ENCODE assay signal across 22 cellular contexts in genomic region chr6:93105017-93105416, GRCh38.
A peak's percentile ranks its signal among the peaks of the same experiment; 100 is the strongest.
DNase-seq lines count a peak whose midpoint lies in the region; FAIRE-seq and TF ChIP-seq lines count a peak whose summit lies in the region.
"Had no signal": no experiment of that assay in that cellular context is flagged by ENCODE, and none has a peak within 500 bp of the region (broad histone marks: within the 10 kb centered on the region; RNA-seq: fewer than 3 reads in every experiment).

No MANE protein-coding gene starts in this region.

- no peaks in the 10 kb centered on the region for H3K4me1 ChIP-seq in vagina
- H3K4me1 ChIP-seq: BLaER1 treated with 17β-estradiol and CSF1 and Interleukin-3, amounts not matched to agents 10 nM and 100 nM; esophagus squamous epithelium; suprapubic skin had no signal

- no peaks in the 10 kb centered on the region for H3K9me3 ChIP-seq in vagina
- H3K9me3 ChIP-seq: BLaER1 treated with 17β-estradiol and CSF1 and Interleukin-3, amounts not matched to agents 10 nM and 100 nM; esophagus squamous epithelium; ovary; suprapubic skin had no signal

- intact Hi-C loops in vagina (cut with DNase I), result no loop called here

- H3K27me3 ChIP-seq in bronchial epithelial cell (ENCODE audit: control insufficient read depth, insufficient read depth, low read length) (no peaks in the 10 kb centered on the region), vagina (no peaks in the 10 kb centered on the region)
- H3K27me3 ChIP-seq: BLaER1 treated with 17β-estradiol and CSF1 and Interleukin-3, amounts not matched to agents 10 nM and 100 nM; dorsolateral prefrontal cortex; esophagus squamous epithelium; ovary; suprapubic skin had no signal

- peak; percentile 5 for DNase-seq in NCI-H2227 treated with DMSO at 0.1 percent for 48 hours (lab: John Stamatoyannopoulos, UW)
- no peak for DNase-seq in NCI-H2227 (lab: John Stamatoyannopoulos, UW; ENCODE audit: unreplicated experiment)
- peak; percentile 5 for DNase-seq in bronchial epithelial cell (ENCODE audit: low read depth)
- peak; percentile 60 for DNase-seq in iris pigment epithelial cell (ENCODE audit: low read depth)
- DNase-seq in DMS53 (lab: John Stamatoyannopoulos, UW), result no peak
- DNase-seq in vagina (ENCODE audit: extremely low spot score in 2 of 2), result no peak
- no peak for DNase-seq in activated CD4-positive, alpha-beta T cell treated with anti-CD3 and anti-CD28 coated beads for 4 hours
- DNase-seq in mesenteric fat pad (ENCODE audit: low spot score), result no peak
- DNase-seq: activated CD4-positive, alpha-beta memory T cell treated with anti-CD3 and anti-CD28 coated beads for 36 hours; activated T-cell treated with anti-CD3 and anti-CD28 coated beads, Interleukin-2, amount 50 U/mL, for 48 hours; dorsolateral prefrontal cortex; esophagus squamous epithelium; GF-D8; left colon; NCI-H1092; NCI-H82; ovary; stimulated activated CD4-positive, alpha-beta T cell treated with anti-CD3 and anti-CD28 coated beads, Interleukin-4, amount 100 ng/mL, for 24 hours; stimulated activated CD8-positive, alpha-beta memory T cell treated with anti-CD3 and anti-CD28 coated beads, Interleukin-4, amount 100 ng/mL, for 48 hours had no signal

- no peak for TF ChIP-seq CTCF in bronchial epithelial cell (IDR thresholded peaks at IDR 0.05; ENCODE audit: insufficient read depth, low read length, severe bottlenecking)
- no peak for TF ChIP-seq CTCF in vagina (IDR thresholded peaks at IDR 0.05)

- H3K27ac ChIP-seq in vagina, result no peak overlapping the region
- H3K27ac ChIP-seq: 22Rv1; BLaER1 treated with 17β-estradiol and CSF1 and Interleukin-3, amounts not matched to agents 10 nM and 100 nM; dorsolateral prefrontal cortex; esophagus squamous epithelium; ovary; suprapubic skin had no signal

- H3K4me3 ChIP-seq in bronchial epithelial cell (ENCODE audit: low read depth, low read length) (no peak overlapping the region), vagina (no peak overlapping the region)
- H3K4me3 ChIP-seq: BLaER1 treated with 17β-estradiol and CSF1 and Interleukin-3, amounts not matched to agents 10 nM and 100 nM; dorsolateral prefrontal cortex; esophagus squamous epithelium; ovary; suprapubic skin had no signal

- H3K36me3 ChIP-seq in bronchial epithelial cell (ENCODE audit: control insufficient read depth, insufficient read depth, low read length), result no peaks in the 10 kb centered on the region
- H3K36me3 ChIP-seq in vagina, result no peaks in the 10 kb centered on the region
- H3K36me3 ChIP-seq: BLaER1 treated with 17β-estradiol and CSF1 and Interleukin-3, amounts not matched to agents 10 nM and 100 nM; esophagus squamous epithelium; ovary; suprapubic skin had no signal

- TF ChIP-seq POLR2A in vagina (IDR thresholded peaks at IDR 0.05), result no peak

- no peak for FAIRE-seq in bronchial epithelial cell (lab: Jason Lieb, UNC)

Comparison
In these comparisons a context has a peak if more than half of its experiments do, and no peak if none do; other contexts are left out.
1. DNase-seq: peak in NCI-H2227 treated with DMSO at 0.1 percent for 48 hours (single experiment), bronchial epithelial cell (single experiment) and iris pigment epithelial cell (single experiment); none in NCI-H2227 (single experiment), DMS53 (single experiment), vagina (0 of 2), activated CD4-positive, alpha-beta T cell treated with anti-CD3 and anti-CD28 coated beads for 4 hours (0 of 2) and mesenteric fat pad (single experiment).